Comparison of ENCODE assay signal across 2 cellular contexts in genomic region chr20:13428684-13429083, GRCh38.
TF ChIP-seq lines count a peak whose summit lies in the region.

No MANE protein-coding gene starts in this region.

TF ChIP-seq in HepG2, 621 proteins besides CTCF, POLR2A, EP300 and RAD21 (continued from another document):
- no peak for TF ChIP-seq SP140L (CRISPR knock-in tag; IDR thresholded peaks at IDR 0.05; ENCODE audit: borderline replicate concordance)

TF ChIP-seq in K562, 482 proteins besides CTCF, POLR2A, EP300 and RAD21 (continued from another document):
- TF ChIP-seq ELK3 (CRISPR knock-in tag; IDR thresholded peaks at IDR 0.05) (no peak), C11orf30 (IDR thresholded peaks at IDR 0.05; ENCODE audit: low read depth) (peak; percentile 41), HNRNPUL1 (IDR thresholded peaks at IDR 0.05; ENCODE audit: low read length) (no peak), ZNF121 (CRISPR knock-in tag; conservative IDR thresholded peaks at IDR 0.05) (no peak), TEAD1 (CRISPR knock-in tag; IDR thresholded peaks at IDR 0.05) (no peak), ZNF316 (IDR thresholded peaks at IDR 0.05) (peak; percentile 49), ZNF282 (CRISPR knock-in tag; IDR thresholded peaks at IDR 0.05) (no peak), SRF (CRISPR knock-in tag; IDR thresholded peaks at IDR 0.05) (no peak)
TF ChIP-seq in K562: peak in this region for 2.
